8 cellular contexts compared by ENCODE assay signal in the genomic region with DNA sequence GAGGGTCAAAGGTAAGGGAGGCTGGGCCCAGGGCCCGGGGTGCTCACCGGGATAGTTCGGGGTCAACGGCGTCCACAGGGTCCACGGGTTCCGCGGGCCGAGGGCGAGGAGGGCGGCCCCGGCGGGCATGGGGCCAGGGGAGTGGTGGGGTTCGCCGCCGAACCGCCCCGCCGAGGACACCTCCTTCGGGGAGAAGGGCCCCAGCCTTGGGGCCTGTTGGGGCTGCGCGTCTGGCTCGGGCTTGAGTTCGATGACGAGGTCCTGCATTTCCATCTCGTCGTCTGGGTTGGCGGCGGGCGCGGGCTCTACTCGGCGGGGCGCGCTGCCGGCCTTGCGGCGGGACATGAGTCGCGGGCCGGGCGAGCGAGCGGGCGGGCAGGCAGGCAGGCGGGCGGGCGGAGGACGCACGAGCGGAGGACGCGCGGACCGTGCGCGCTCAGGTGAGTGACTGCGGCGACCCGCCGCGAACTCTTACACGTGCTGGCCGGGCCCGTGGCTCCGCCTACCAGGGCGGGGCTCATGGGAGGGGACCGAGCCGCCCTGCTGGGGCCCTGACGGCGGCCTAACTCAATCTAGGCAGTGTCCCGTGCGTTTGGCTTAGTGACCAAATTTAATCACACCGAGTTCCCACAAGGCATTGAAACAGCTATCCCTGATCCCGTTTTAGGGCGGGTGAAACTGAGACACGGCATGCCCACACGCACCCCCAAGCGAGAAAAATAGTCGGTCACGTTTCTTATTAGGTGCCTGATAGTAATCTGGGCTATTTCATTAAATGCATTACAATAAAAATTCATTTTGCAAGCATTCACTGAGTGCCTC. TPM values are rescaled to one million over a fixed set of nuclear protein-coding genes. Genes with fewer than 3 reads are reported as not detected.
DNase-seq lines count a peak whose midpoint lies in the region; ATAC-seq and TF ChIP-seq lines count a peak whose summit lies in the region.

A gene (minus strand): TSS at position 450 of the 822 bp plus-strand sequence. CDS start 105 bp downstream, at position 345.

- peak within 1 kb of the TSS; percentile 71 for H3K27ac Mint-ChIP-seq in activated T-cell treated with anti-CD3 and anti-CD28 coated beads, Interleukin-2, amount 50 U/mL, for 72 hours

- ATAC-seq in GM19023 (IDR thresholded peaks at IDR 0.05; ENCODE audit: unreplicated experiment) (peak; percentile 44), HG03442 (IDR thresholded peaks at IDR 0.05; ENCODE audit: unreplicated experiment) (peak; percentile 44)
- ATAC-seq in activated T-cell treated with anti-CD3 and anti-CD28 coated beads, Interleukin-2, amount 50 U/mL, for 72 hours (replicated peaks in 1 of 2), result peak; percentile 86 to 89

- H3K4me3 Mint-ChIP-seq in activated T-cell treated with anti-CD3 and anti-CD28 coated beads, Interleukin-2, amount 50 U/mL, for 72 hours, result peak within 1 kb of the TSS; percentile 84 to 85

- H3K9me3 ChIP-seq in neutrophil, result no peaks in the 10 kb centered on the region
- H3K9me3 ChIP-seq in thymus (ENCODE audit: control insufficient read depth), result no peaks in the 10 kb centered on the region

- peaks cover 46 to 50% of the 10 kb centered on the region in 2 experiments for H3K4me1 ChIP-seq in neutrophil (ENCODE audit: control insufficient read depth in 1 of 2, insufficient read depth in 1 of 2, low read depth in 1 of 2, low read length in 1 of 2)
- H3K4me1 ChIP-seq in thymus (ENCODE audit: control insufficient read depth, insufficient read depth, low read length), result peaks cover 13% of the 10 kb centered on the region

- H3K36me3 ChIP-seq in neutrophil (peaks cover 17% of the 10 kb centered on the region), thymus (ENCODE audit: control insufficient read depth, insufficient read depth) (peaks cover 10% of the 10 kb centered on the region)

- DNase-seq in Ammon's horn (ENCODE audit: low spot score) (peak; percentile 35), OCI-M1 (lab: John Stamatoyannopoulos, UW) (peak; percentile 94), fibroblast of the conjunctiva (ENCODE audit: low read depth) (peak; percentile 10)
- DNase-seq in activated T-cell treated with anti-CD3 and anti-CD28 coated beads, Interleukin-2, amount 50 U/mL, for 72 hours, result peak; percentile 90

- no peaks in the 10 kb centered on the region for H3K27me3 Mint-ChIP-seq in activated T-cell treated with anti-CD3 and anti-CD28 coated beads, Interleukin-2, amount 50 U/mL, for 72 hours (ENCODE audit: low read depth)

- H3K4me1 Mint-ChIP-seq in activated T-cell treated with anti-CD3 and anti-CD28 coated beads, Interleukin-2, amount 50 U/mL, for 72 hours (ENCODE audit: low read depth), result peaks cover 38% of the 10 kb centered on the region

- no peaks in the 10 kb centered on the region for H3K27me3 ChIP-seq in neutrophil
- peaks cover 18% of the 10 kb centered on the region for H3K27me3 ChIP-seq in thymus (ENCODE audit: control insufficient read depth, insufficient read depth)

- H3K9me3 Mint-ChIP-seq in activated T-cell treated with anti-CD3 and anti-CD28 coated beads, Interleukin-2, amount 50 U/mL, for 72 hours, result no peaks in the 10 kb centered on the region

- 4% methylated on average over 81 of the region's 81 CpGs for WGBS in thymus

- peak within 1 kb of the TSS; percentile 63 to 85 for H3K4me3 ChIP-seq in neutrophil (ENCODE audit: low read depth in 1 of 2, low read length in 1 of 2)
- peak within 1 kb of the TSS; percentile 32 for H3K4me3 ChIP-seq in thymus (ENCODE audit: low read length)

- H3K27ac ChIP-seq in neutrophil, result peak within 1 kb of the TSS; percentile 97
- H3K27ac ChIP-seq in thymus (ENCODE audit: low read depth), result peak within 1 kb of the TSS; percentile 60

- H3K36me3 Mint-ChIP-seq in activated T-cell treated with anti-CD3 and anti-CD28 coated beads, Interleukin-2, amount 50 U/mL, for 72 hours (ENCODE audit: insufficient read depth in 2 of 2), result peaks cover 0 to 3% of the 10 kb centered on the region in 2 donors

- TF ChIP-seq CTCF in neutrophil (IDR thresholded peaks at IDR 0.05), result no peak

RNA-seq across cellular contexts. Expression of the gene that starts here (rescaled TPM):
- 1 to 10 TPM; 5.1 to 5.2 TPM for total RNA-seq in activated T-cell treated with anti-CD3 and anti-CD28 coated beads, Interleukin-2, amount 50 U/mL, for 72 hours
- polyA plus RNA-seq in thymus, result 2.9 TPM

Comparison
In these comparisons a context has a peak if more than half of its experiments do, and no peak if none do; other contexts are left out.
1. Peak in every context shown above with its lines: DNase-seq, ATAC-seq, H3K4me3 ChIP-seq and H3K27ac ChIP-seq.
2. DNase-seq: peak in every context shown above with its lines; median percentile 94 in OCI-M1; 90 in activated T-cell treated with anti-CD3 and anti-CD28 coated beads, Interleukin-2, amount 50 U/mL, for 72 hours; 35 in Ammon's horn; 10 in fibroblast of the conjunctiva.